ENCODE assay signal across 1 cellular context in genomic region chr7:3089493-3089892, GRCh38.
TF ChIP-seq lines count a peak whose summit lies in the region.

No MANE protein-coding gene starts in this region.

TF ChIP-seq in GM23338, 12 proteins besides CTCF, POLR2A, EP300 and RAD21 (continued from another document):
- no peak for TF ChIP-seq NANOG (IDR thresholded peaks at IDR 0.05; ENCODE audit: borderline replicate concordance)
- TF ChIP-seq ZNF462 (CRISPR knock-in tag; IDR thresholded peaks at IDR 0.05) = no peak
- no peak for TF ChIP-seq EZH2 (IDR thresholded peaks at IDR 0.05; ENCODE audit: low read depth, unreplicated experiment)
- no peak for TF ChIP-seq CREB1 (CRISPR knock-in tag; IDR thresholded peaks at IDR 0.05; ENCODE audit: low read depth)
- no peak for TF ChIP-seq STAT1 (IDR thresholded peaks at IDR 0.05; ENCODE audit: unreplicated experiment)
- no peak for TF ChIP-seq JUNB (IDR thresholded peaks at IDR 0.05; ENCODE audit: unreplicated experiment)
- TF ChIP-seq ETS1 (IDR thresholded peaks at IDR 0.05) = no peak
- no peak for TF ChIP-seq ZNF114 (CRISPR knock-in tag; IDR thresholded peaks at IDR 0.05)
- no peak for TF ChIP-seq ZNF331 (CRISPR knock-in tag; IDR thresholded peaks at IDR 0.05; ENCODE audit: low read depth)
